Comparison of ENCODE assay signal across 8 cellular contexts in the genomic region with DNA sequence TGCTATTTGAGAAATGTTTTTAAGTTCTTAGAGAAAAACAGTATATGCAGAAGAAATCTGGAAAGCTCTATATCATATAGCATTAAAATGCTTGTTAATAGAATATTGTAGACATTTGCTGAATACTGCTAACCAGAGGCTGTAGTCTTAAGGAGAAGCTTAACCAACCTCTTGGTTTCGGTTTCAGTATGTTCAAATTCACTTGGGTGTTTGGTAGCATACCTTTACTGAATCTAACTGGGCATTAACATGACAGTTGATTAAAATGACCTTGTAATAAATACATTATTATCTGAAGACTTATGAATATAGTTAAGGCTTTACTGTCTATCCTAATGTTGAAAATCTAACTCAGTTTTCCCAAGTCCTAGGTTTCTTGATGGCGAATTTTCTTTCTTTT. TPM values are rescaled to one million over a fixed set of nuclear protein-coding genes. Genes with fewer than 3 reads are reported as not detected.
DNase-seq lines count a peak whose midpoint lies in the region; ATAC-seq and TF ChIP-seq lines count a peak whose summit lies in the region.

No MANE protein-coding gene starts in this region.

- H3K36me3 Mint-ChIP-seq in glutamatergic neuron (ENCODE audit: unreplicated experiment): peaks cover 6% of the 10 kb centered on the region

- TF ChIP-seq POLR2A in NB4 (IDR thresholded peaks at IDR 0.05; ENCODE audit: extremely low read depth, insufficient read length): no peak

- no peak overlapping the region for H3K27ac Mint-ChIP-seq in glutamatergic neuron (ENCODE audit: unreplicated experiment)

- no peak overlapping the region for H3K4me3 Mint-ChIP-seq in glutamatergic neuron (ENCODE audit: unreplicated experiment)

- H3K9me3 ChIP-seq in DND-41 (ENCODE audit: insufficient read depth, low read length, severe bottlenecking): no peaks in the 10 kb centered on the region

- H3K4me1 ChIP-seq in DND-41 (ENCODE audit: insufficient read depth, low read length): peaks cover 63% of the 10 kb centered on the region

- H3K36me3 ChIP-seq in DND-41 (ENCODE audit: insufficient read depth, low read length): peaks cover 98% of the 10 kb centered on the region

- peaks cover 100% of the 10 kb centered on the region for H3K79me2 ChIP-seq in DND-41 (ENCODE audit: insufficient read depth, low read length)

- no peak overlapping the region for H3K9ac ChIP-seq in DND-41 (ENCODE audit: low read depth, low read length)

- peaks cover 47% of the 10 kb centered on the region for H4K20me1 ChIP-seq in DND-41 (ENCODE audit: insufficient read depth, low read length)

- H3K27me3 Mint-ChIP-seq in glutamatergic neuron (ENCODE audit: unreplicated experiment): no peaks in the 10 kb centered on the region

- no peak overlapping the region for H3K27ac ChIP-seq in DND-41 (ENCODE audit: low read length)

- peak overlapping the region; percentile 43; the same call in 1 of the 2 replicates for H3K4me2 ChIP-seq in DND-41 (ENCODE audit: insufficient read depth, low read length)

- ATAC-seq in DND-41 (ENCODE audit: insufficient read depth, low read depth): no peak
- peak; percentile 46 for ATAC-seq in GM21576 (IDR thresholded peaks at IDR 0.05; ENCODE audit: unreplicated experiment)
- ATAC-seq in omental fat pad (ENCODE audit: low FRiP score): no peak

- TF ChIP-seq CTCF in DND-41 (IDR thresholded peaks at IDR 0.05; ENCODE audit: borderline replicate concordance, extremely low read depth, low read length, poor library complexity, severe bottlenecking) (no peak), NB4 (IDR thresholded peaks at IDR 0.05; ENCODE audit: low read depth, low read length) (no peak), glutamatergic neuron (IDR thresholded peaks at IDR 0.05; ENCODE audit: partially characterized antibody, unreplicated experiment) (no peak), omental fat pad (IDR thresholded peaks at IDR 0.05) (no peak)

- no peak for DNase-seq in DND-41
- DNase-seq in NB4 (ENCODE audit: low read depth): no peak
- peak; percentile 30 for DNase-seq in germinal center (ENCODE audit: low spot score)
- DNase-seq in glutamatergic neuron: no peak
- DNase-seq in hippocampal formation (lab: John Stamatoyannopoulos, UW): no peak
- DNase-seq in NCI-H2081 treated with DMSO at 0.1 percent for 48 hours (lab: John Stamatoyannopoulos, UW): no peak
- DNase-seq in omental fat pad (ENCODE audit: low spot score): no peak

- H2AFZ ChIP-seq in DND-41 (ENCODE audit: low read depth, low read length): no peak overlapping the region

- H3K4me3 ChIP-seq in DND-41 (ENCODE audit: low read depth in 1 of 2, low read length in 2 of 2): no peak overlapping the region
- peak overlapping the region; percentile 95 for H3K4me3 ChIP-seq in NB4 (ENCODE audit: low read depth, low read length)

- peaks cover 3% of the 10 kb centered on the region for H3K9me3 Mint-ChIP-seq in glutamatergic neuron (ENCODE audit: unreplicated experiment)

- H3K4me1 Mint-ChIP-seq in glutamatergic neuron (ENCODE audit: low read depth, unreplicated experiment): peaks cover 15% of the 10 kb centered on the region

- no peaks in the 10 kb centered on the region for H3K27me3 ChIP-seq in DND-41 (ENCODE audit: insufficient read depth, low read length, poor library complexity)

RNA-seq across cellular contexts. Expression of a gene that starts 5.4 kb away (rescaled TPM):
- total RNA-seq in glutamatergic neuron (ENCODE audit: unreplicated experiment): 46.7 TPM
- total RNA-seq in omental fat pad: 100 to 1,000 TPM in 2 of 4 donors, 10 to 100 TPM in 2; 67.2 to 120 (median 96.5) TPM

RNA-seq across cellular contexts. Expression of a gene that starts 31.1 kb away (rescaled TPM):
- 2.2 TPM for total RNA-seq in glutamatergic neuron (ENCODE audit: unreplicated experiment)
- total RNA-seq in omental fat pad: 10 to 100 TPM in 3 of 4 donors, 1 to 10 TPM in 1; 9.0 to 13.4 (median 11.6) TPM
